ENCODE assay signal across 21 cellular contexts in genomic region chr1:193102662-193103061, GRCh38.
"Had no signal": no experiment of that assay in that cellular context is flagged by ENCODE, and none has a peak within 500 bp of the region (broad histone marks: within the 10 kb centered on the region; RNA-seq: fewer than 3 reads in every experiment).

No MANE protein-coding gene starts in this region.

- H3K4me3 ChIP-seq: gastrocnemius medialis, left ventricle myocardium inferior, thyroid gland had no signal

- H3K27ac Mint-ChIP-seq: activated CD4-positive, alpha-beta T cell treated with anti-CD3 and anti-CD28 coated beads, Interleukin-2, amount 10 ng/mL, durations not matched to agents 7 days and 5 days; activated CD8-positive, alpha-beta T cell treated with anti-CD3 and anti-CD28 coated beads, Interleukin-2, amount 10 ng/mL, durations not matched to agents 7 days and 5 days; activated naive CD8-positive, alpha-beta T cell treated with anti-CD3 and anti-CD28 coated beads, Interleukin-2, amount 10 ng/mL, durations not matched to agents 7 days and 5 days; activated T-cell treated with anti-CD3 and anti-CD28 coated beads, Interleukin-2, amount 50 U/mL, for 24 hours; activated T-helper 2 cell treated with anti-CD3 and anti-CD28 coated beads, Interferon-gamma antibody, Interleukin-2, Interleukin-4, amounts not matched to agents 10 μg/mL and 5 μg/mL and 100 μg/mL, durations not matched to agents 14 hours and 24 hours and 36 hours had no signal

- DNase-seq: activated CD4-positive, alpha-beta T cell treated with anti-CD3 and anti-CD28 coated beads, Interleukin-2, amount 10 ng/mL, durations not matched to agents 7 days and 5 days; activated CD8-positive, alpha-beta T cell treated with anti-CD3 and anti-CD28 coated beads, Interleukin-2, amount 10 ng/mL, durations not matched to agents 7 days and 5 days; activated naive CD4-positive, alpha-beta T cell treated with Interleukin-2 at 50 U/mL for 16 hours; activated naive CD8-positive, alpha-beta T cell treated with anti-CD3 and anti-CD28 coated beads, Interleukin-2, amount 10 ng/mL, durations not matched to agents 7 days and 5 days; activated T-cell treated with anti-CD3 and anti-CD28 coated beads, Interleukin-2, amount 50 U/mL, for 24 hours; brain microvascular endothelial cell; gastrocnemius medialis; head of caudate nucleus; left ventricle myocardium inferior; mammary epithelial cell; naive B cell; stimulated activated CD4-positive, alpha-beta T cell treated with anti-CD3 and anti-CD28 coated beads, Interleukin-12 subunit alpha, Interleukin-12 subunit beta, amount 100 ng/mL, for 4 hours; stimulated activated CD4-positive, alpha-beta T cell treated with anti-CD3 and anti-CD28 coated beads, Interleukin-1b, Interleukin-23, amount 100 ng/mL, for 48 hours; stimulated activated CD8-positive, alpha-beta memory T cell treated with anti-CD3 and anti-CD28 coated beads, Interleukin-4, amount 100 ng/mL, for 48 hours; stimulated activated naive CD4-positive, alpha-beta T cell; T1000; thyroid gland had no signal

- H3K27ac ChIP-seq: brain microvascular endothelial cell, coronary artery, left ventricle myocardium inferior, thyroid gland had no signal

- H3K27me3 ChIP-seq: brain microvascular endothelial cell, gastrocnemius medialis, thyroid gland had no signal

- H3K9me3 ChIP-seq: gastrocnemius medialis, left ventricle myocardium inferior, thyroid gland had no signal

- H3K9me3 Mint-ChIP-seq: activated CD4-positive, alpha-beta T cell treated with anti-CD3 and anti-CD28 coated beads, Interleukin-2, amount 10 ng/mL, durations not matched to agents 7 days and 5 days; activated naive CD8-positive, alpha-beta T cell treated with anti-CD3 and anti-CD28 coated beads, Interleukin-2, amount 10 ng/mL, durations not matched to agents 7 days and 5 days; activated T-cell treated with anti-CD3 and anti-CD28 coated beads, Interleukin-2, amount 50 U/mL, for 24 hours; activated T-helper 2 cell treated with anti-CD3 and anti-CD28 coated beads, Interferon-gamma antibody, Interleukin-2, Interleukin-4, amounts not matched to agents 10 μg/mL and 5 μg/mL and 100 μg/mL, durations not matched to agents 14 hours and 24 hours and 36 hours; central memory CD8-positive, alpha-beta T cell; naive B cell had no signal

- ATAC-seq: activated CD4-positive, CD25-positive, alpha-beta regulatory T cell treated with anti-CD3 and anti-CD28 coated beads, Interleukin-2, amount 50 U/mL, for 24 hours; activated CD8-positive, alpha-beta T cell treated with anti-CD3 and anti-CD28 coated beads, Interleukin-2, amount 10 ng/mL, durations not matched to agents 7 days and 5 days; gastrocnemius medialis had no signal

- H3K27me3 Mint-ChIP-seq: activated CD4-positive, alpha-beta T cell treated with anti-CD3 and anti-CD28 coated beads, Interleukin-2, amount 10 ng/mL, durations not matched to agents 7 days and 5 days; activated T-cell treated with anti-CD3 and anti-CD28 coated beads, Interleukin-2, amount 50 U/mL, for 24 hours; central memory CD8-positive, alpha-beta T cell; naive B cell had no signal
